ENCODE assay signal across 19 cellular contexts in genomic region chr2:146094185-146094584, GRCh38.
"Had no signal": no experiment of that assay in that cellular context is flagged by ENCODE, and none has a peak within 500 bp of the region (broad histone marks: within the 10 kb centered on the region; RNA-seq: fewer than 3 reads in every experiment).

No MANE protein-coding gene starts in this region.

- H3K4me3 ChIP-seq: MG63, SJSA1, SK-N-MC had no signal

- DNase-seq: Karpas-422, KG1, MG63, NCI-H1092 treated with DMSO at 0.1 percent for 48 hours, NCI-H1436, NCI-H187, NCI-H2029, NCI-H2081 treated with DMSO at 0.1 percent for 48 hours, NCI-H2171 treated with DMSO at 0.1 percent for 48 hours, NCI-H345, NCI-H446 treated with DMSO at 0.1 percent for 48 hours, NCI-H510A treated with DMSO at 0.1 percent for 48 hours, NCI-H526, NCI-H774, Right ventricle myocardium superior, RPMI8226, SIG-M5 had no signal

- H3K36me3 ChIP-seq: MG63, SJSA1 had no signal

- H3K27me3 ChIP-seq: MG63, SJSA1 had no signal

- H3K27ac ChIP-seq: SJSA1, SK-N-MC had no signal

- H3K4me1 ChIP-seq: SJSA1 had no signal
